1 cellular context compared by ENCODE assay signal in genomic region chr17:16106161-16106891, GRCh38.
TF ChIP-seq lines count a peak whose summit lies in the region.

No MANE protein-coding gene starts in this region.

TF ChIP-seq in HepG2, 621 proteins besides CTCF, POLR2A, EP300 and RAD21 (continued from another document):
- TF ChIP-seq AFF4 (CRISPR knock-in tag; IDR thresholded peaks at IDR 0.05) (no peak), GLMP (CRISPR knock-in tag; IDR thresholded peaks at IDR 0.05; ENCODE audit: borderline replicate concordance) (no peak), ZBED4 (CRISPR knock-in tag; IDR thresholded peaks at IDR 0.05; ENCODE audit: borderline replicate concordance) (no peak)
TF ChIP-seq in HepG2: peak in this region for 0.
